ENCODE assay signal across 15 cellular contexts in genomic region chr12:112015938-112016337, GRCh38. TPM values are rescaled to one million over a fixed set of nuclear protein-coding genes. Genes with fewer than 3 reads are reported as not detected.
DNase-seq lines count a peak whose midpoint lies in the region; ATAC-seq and TF ChIP-seq lines count a peak whose summit lies in the region.
"Had no signal": no experiment of that assay in that cellular context is flagged by ENCODE, and none has a peak within 500 bp of the region (broad histone marks: within the 10 kb centered on the region; RNA-seq: fewer than 3 reads in every experiment).

No MANE protein-coding gene starts in this region.

- peaks cover 50% of the 10 kb centered on the region for H3K4me1 Mint-ChIP-seq in T-helper 1 cell treated with Interleukin-12 subunit alpha and Interleukin-12 subunit beta and Interleukin-4 antibody, amounts not matched to agents 30 μg/mL and 1 μg/mL, for 36 hours (ENCODE audit: low read depth)
- H3K4me1 Mint-ChIP-seq in IgD-negative memory B cell, result peaks cover 31 to 50% (median 43%) of the 10 kb centered on the region in 3 donors
- peaks cover 63% of the 10 kb centered on the region for H3K4me1 Mint-ChIP-seq in activated naive CD8-positive, alpha-beta T cell treated with anti-CD3 and anti-CD28 coated beads, Interleukin-2, amount 50 U/mL, for 24 hours
- peaks cover 41% of the 10 kb centered on the region for H3K4me1 Mint-ChIP-seq in neural crest cell

- H3K27ac Mint-ChIP-seq in T-helper 1 cell treated with Interleukin-12 subunit alpha and Interleukin-12 subunit beta and Interleukin-4 antibody, amounts not matched to agents 30 μg/mL and 1 μg/mL, for 36 hours, result peak overlapping the region; percentile 51
- H3K27ac Mint-ChIP-seq in IgD-negative memory B cell (peak overlapping the region; percentile 14 to 66 (median 48)), neural crest cell (ENCODE audit: unreplicated experiment) (no peak overlapping the region)
- H3K27ac Mint-ChIP-seq in activated naive CD8-positive, alpha-beta T cell treated with anti-CD3 and anti-CD28 coated beads, Interleukin-2, amount 50 U/mL, for 24 hours, result peak overlapping the region; percentile 58

- TF ChIP-seq CTCF in neural crest cell (conservative IDR thresholded peaks at IDR 0.05), result no peak

- DNase-seq in T-helper 1 cell, result no peak
- DNase-seq in activated naive CD8-positive, alpha-beta T cell treated with anti-CD3 and anti-CD28 coated beads, Interleukin-2, amount 50 U/mL, for 24 hours, result no peak
- DNase-seq in neural crest cell (ENCODE audit: low read depth, low spot score), result no peak
- DNase-seq in hepatic stellate cell (ENCODE audit: low spot score), result no peak
- DNase-seq in amniotic stem cell (lab: John Stamatoyannopoulos, UW), result no peak
- DNase-seq: colonic mucosa, COR-L47, hypothalamus, Kasumi-1, left lung, NCI-H187 treated with DMSO at 0.1 percent for 48 hours, NCI-H748 treated with DMSO at 0.1 percent for 48 hours had no signal

- H3K4me3 Mint-ChIP-seq in T-helper 1 cell treated with Interleukin-12 subunit alpha and Interleukin-12 subunit beta and Interleukin-4 antibody, amounts not matched to agents 30 μg/mL and 1 μg/mL, for 36 hours, result peak overlapping the region; percentile 64
- peak overlapping the region in 3 of 4 donors; percentile 44 to 80 (median 77) for H3K4me3 Mint-ChIP-seq in IgD-negative memory B cell
- peak overlapping the region; percentile 41 for H3K4me3 Mint-ChIP-seq in activated naive CD8-positive, alpha-beta T cell treated with anti-CD3 and anti-CD28 coated beads, Interleukin-2, amount 50 U/mL, for 24 hours
- H3K4me3 Mint-ChIP-seq in neural crest cell, result peak overlapping the region; percentile 60

- ATAC-seq in activated naive CD8-positive, alpha-beta T cell treated with anti-CD3 and anti-CD28 coated beads, Interleukin-2, amount 50 U/mL, for 24 hours, result no peak
- no peak for ATAC-seq in GM18858 (IDR thresholded peaks at IDR 0.05; ENCODE audit: unreplicated experiment)
- ATAC-seq: left lung had no signal

- peaks cover 8% of the 10 kb centered on the region for H3K9me3 Mint-ChIP-seq in T-helper 1 cell treated with Interleukin-12 subunit alpha and Interleukin-12 subunit beta and Interleukin-4 antibody, amounts not matched to agents 30 μg/mL and 1 μg/mL, for 36 hours
- H3K9me3 Mint-ChIP-seq in IgD-negative memory B cell (peaks cover 0 to 5% (median 0%) of the 10 kb centered on the region in 3 donors), neural crest cell (no peaks in the 10 kb centered on the region)
- peaks cover 8% of the 10 kb centered on the region for H3K9me3 Mint-ChIP-seq in activated naive CD8-positive, alpha-beta T cell treated with anti-CD3 and anti-CD28 coated beads, Interleukin-2, amount 50 U/mL, for 24 hours

- H3K27me3 Mint-ChIP-seq in T-helper 1 cell treated with Interleukin-12 subunit alpha and Interleukin-12 subunit beta and Interleukin-4 antibody, amounts not matched to agents 30 μg/mL and 1 μg/mL, for 36 hours (ENCODE audit: low read depth), result no peaks in the 10 kb centered on the region
- no peaks in the 10 kb centered on the region for H3K27me3 Mint-ChIP-seq in IgD-negative memory B cell
- H3K27me3 Mint-ChIP-seq in activated naive CD8-positive, alpha-beta T cell treated with anti-CD3 and anti-CD28 coated beads, Interleukin-2, amount 50 U/mL, for 24 hours, result no peaks in the 10 kb centered on the region
- no peaks in the 10 kb centered on the region for H3K27me3 Mint-ChIP-seq in neural crest cell (ENCODE audit: low read depth)

- H3K36me3 Mint-ChIP-seq in T-helper 1 cell treated with Interleukin-12 subunit alpha and Interleukin-12 subunit beta and Interleukin-4 antibody, amounts not matched to agents 30 μg/mL and 1 μg/mL, for 36 hours (ENCODE audit: low read depth), result peaks cover 29% of the 10 kb centered on the region
- H3K36me3 Mint-ChIP-seq in IgD-negative memory B cell, result peaks cover 18% of the 10 kb centered on the region
- peaks cover 51% of the 10 kb centered on the region for H3K36me3 Mint-ChIP-seq in activated naive CD8-positive, alpha-beta T cell treated with anti-CD3 and anti-CD28 coated beads, Interleukin-2, amount 50 U/mL, for 24 hours (ENCODE audit: low read depth)
- H3K36me3 Mint-ChIP-seq in neural crest cell (ENCODE audit: low read depth), result peaks cover 20% of the 10 kb centered on the region

RNA-seq across cellular contexts. Expression of gene ERP29, which starts 2.7 kb away (rescaled TPM):
- 257 TPM for polyA plus RNA-seq in IgD-negative memory B cell
- total RNA-seq in neural crest cell, result 91.1 and 101 TPM in 2 replicates

RNA-seq across cellular contexts. Expression of gene TMEM116, which starts 3.0 kb away (rescaled TPM):
- 10.1 TPM for polyA plus RNA-seq in IgD-negative memory B cell
- 16.7 and 17.0 TPM in 2 replicates for total RNA-seq in neural crest cell
